Comparison of ENCODE assay signal across 8 cellular contexts in the genomic region with DNA sequence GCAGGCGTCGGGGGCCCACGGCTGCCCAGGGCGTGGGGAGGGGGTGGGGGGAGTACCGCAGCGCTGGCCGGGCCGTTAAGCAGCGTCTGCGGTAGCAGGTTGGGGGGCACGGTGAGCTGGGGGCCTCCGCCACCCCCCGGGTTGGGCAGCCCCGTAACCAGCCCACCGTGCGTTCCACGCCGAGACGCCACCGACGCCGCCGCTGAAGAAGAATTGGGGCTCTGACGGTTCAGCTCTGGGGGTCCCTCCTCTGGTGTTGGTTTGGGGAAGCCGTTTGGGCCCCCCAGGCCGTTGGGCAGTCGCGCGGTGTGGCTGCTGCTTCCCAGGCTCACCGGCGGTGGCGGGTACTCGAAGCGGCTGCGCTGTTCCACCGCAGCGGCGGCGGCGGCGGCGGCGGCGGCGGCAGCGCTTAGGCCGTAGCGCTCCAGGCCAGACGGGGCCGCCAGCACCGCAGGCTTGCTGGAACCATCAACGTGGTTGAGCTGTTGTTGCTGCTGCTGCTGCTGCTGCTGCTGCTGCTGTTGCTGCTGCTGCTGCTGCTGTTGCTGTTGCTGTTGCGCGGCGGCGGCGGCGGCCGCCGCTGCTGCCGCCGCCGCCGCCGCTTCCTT. TPM values are rescaled to one million over a fixed set of nuclear protein-coding genes. Genes with fewer than 3 reads are reported as not detected.
DNase-seq lines count a peak whose midpoint lies in the region; ATAC-seq and TF ChIP-seq lines count a peak whose summit lies in the region.

No MANE protein-coding gene starts in this region.

- peak overlapping the region; percentile 90 for H3K4me3 Mint-ChIP-seq in CD4-positive, alpha-beta T cell
- H3K4me3 Mint-ChIP-seq in natural killer cell, result peak overlapping the region; percentile 83

- no peaks in the 10 kb centered on the region for H3K27me3 Mint-ChIP-seq in CD4-positive, alpha-beta T cell
- no peaks in the 10 kb centered on the region for H3K27me3 Mint-ChIP-seq in natural killer cell (ENCODE audit: low read depth in 2 of 2)

- H3K9me3 ChIP-seq in CD4-positive, alpha-beta T cell (ENCODE audit: control insufficient read depth, low read length), result no peaks in the 10 kb centered on the region
- H3K9me3 ChIP-seq in esophagus muscularis mucosa (no peaks in the 10 kb centered on the region), Karpas-422 (ENCODE audit: low read length) (no peaks in the 10 kb centered on the region)

- CTCF ChIA-PET in CD4-positive, alpha-beta T cell (lab: Charles Lee), result interaction anchor here (0.7 to 3.1 kb wide), 12 partner anchors 9 to 114 kb away, joined by 3 to 15 read pairs (median 6); no protein-coding TSS in a partner anchor

- peaks cover 63% of the 10 kb centered on the region for H3K4me1 Mint-ChIP-seq in CD4-positive, alpha-beta T cell (ENCODE audit: low read depth)
- H3K4me1 Mint-ChIP-seq in natural killer cell, result peaks cover 47% of the 10 kb centered on the region in 2 donors

- POLR2A ChIA-PET in CD4-positive, alpha-beta T cell (lab: Charles Lee), result interaction anchor here (0.8 to 9.2 kb wide), 18 partner anchors 10 to 215 kb away, joined by 3 to 220 read pairs (median 6); a partner anchor contains a TSS

- peaks cover 8% of the 10 kb centered on the region; the same call in 1 of the 2 replicates for H3K79me2 ChIP-seq in Karpas-422 (ENCODE audit: low read length)

- no peaks in the 10 kb centered on the region for H3K27me3 ChIP-seq in CD4-positive, alpha-beta T cell (ENCODE audit: control insufficient read depth, insufficient read depth, low read length)
- no peaks in the 10 kb centered on the region for H3K27me3 ChIP-seq in esophagus muscularis mucosa
- no peaks in the 10 kb centered on the region for H3K27me3 ChIP-seq in Karpas-422 (ENCODE audit: low read length)

- H3K9me3 Mint-ChIP-seq in CD4-positive, alpha-beta T cell, result no peaks in the 10 kb centered on the region
- no peaks in the 10 kb centered on the region for H3K9me3 Mint-ChIP-seq in natural killer cell

- peaks cover 48% of the 10 kb centered on the region for H3K36me3 Mint-ChIP-seq in CD4-positive, alpha-beta T cell (ENCODE audit: low read depth)
- H3K36me3 Mint-ChIP-seq in natural killer cell, result no peaks in the 10 kb centered on the region

- intact Hi-C loops in CD4-positive, alpha-beta T cell (cut with DNase I, micrococcal nuclease), result loop anchor here in 1 of 2 experiments (5.0 kb wide), 1 partner anchor 115 kb away; no protein-coding TSS in a partner anchor
- intact Hi-C loops in esophagus muscularis mucosa (cut with DNase I), result loop anchor here (5.0 kb wide), 2 partner anchors 70 to 110 kb away; no protein-coding TSS in a partner anchor
- intact Hi-C loops in natural killer cell (cut with micrococcal nuclease), result no loop called here

- no peak overlapping the region for H2AFZ ChIP-seq in Karpas-422 (ENCODE audit: low read length)

- no peak for TF ChIP-seq EP300 in esophagus muscularis mucosa (IDR thresholded peaks at IDR 0.05)

- H3K4me1 ChIP-seq in esophagus muscularis mucosa (peaks cover 70 to 82% (median 79%) of the 10 kb centered on the region in 4 donors), Karpas-422 (ENCODE audit: low read length) (peaks cover 32% of the 10 kb centered on the region)

- peak overlapping the region; percentile 95 for H3K27ac ChIP-seq in CD4-positive, alpha-beta T cell (ENCODE audit: low read depth, low read length)
- H3K27ac ChIP-seq in esophagus muscularis mucosa (replicated peaks in 1 of 4) (peak overlapping the region; percentile 98 to 100 (median 100)), Karpas-422 (ENCODE audit: low read length) (no peak overlapping the region)

- H3K36me3 ChIP-seq in esophagus muscularis mucosa (peaks cover 0 to 27% (median 12%) of the 10 kb centered on the region in 4 donors), Karpas-422 (ENCODE audit: insufficient read depth, low read length) (0 out of 2 replicates have a peak, but pooled peaks cover 10% of the 10 kb centered on the region)

- TF ChIP-seq POLR2A in NB4 (IDR thresholded peaks at IDR 0.05; ENCODE audit: extremely low read depth, insufficient read length) (no peak), esophagus muscularis mucosa (IDR thresholded peaks at IDR 0.05; ENCODE audit: low read depth) (no peak)

- H3K4me3 ChIP-seq in NB4 (ENCODE audit: low read depth, low read length) (peak overlapping the region; percentile 43), esophagus muscularis mucosa (peak overlapping the region; percentile 79 to 93 (median 86)), Karpas-422 (ENCODE audit: low read length) (no peak overlapping the region)

- H3K9ac ChIP-seq in Karpas-422 (ENCODE audit: low read length), result no peak overlapping the region

- no peak for TF ChIP-seq CTCF in CD4-positive, alpha-beta T cell (IDR thresholded peaks at IDR 0.05)
- TF ChIP-seq CTCF in NB4 (IDR thresholded peaks at IDR 0.05; ENCODE audit: low read depth, low read length) (no peak), esophagus muscularis mucosa (IDR thresholded peaks at IDR 0.05) (peak in 1 of 3 experiments; percentile 34), natural killer cell (IDR thresholded peaks at IDR 0.05) (no peak)

- peaks cover 28% of the 10 kb centered on the region for H4K20me1 ChIP-seq in Karpas-422 (ENCODE audit: insufficient read depth, low read depth, low read length)

- WGBS in esophagus muscularis mucosa, result 3% methylated on average over 26 of the region's 65 CpGs

- H3K9me2 ChIP-seq in Karpas-422 (replicated peaks; ENCODE audit: insufficient read depth, low read length), result no peaks in the 10 kb centered on the region

- H3K4me2 ChIP-seq in Karpas-422 (ENCODE audit: low read depth, low read length, poor library complexity, severe bottlenecking), result no peak overlapping the region

- DNase-seq in CD4-positive, alpha-beta T cell, result peak in 9 of 10 experiments; percentile 42 to 71 (median 54)
- DNase-seq in NB4 (ENCODE audit: low read depth) (peak; percentile 75), esophagus muscularis mucosa (ENCODE audit: extremely low spot score) (no peak), natural killer cell (peak; percentile 71), Karpas-422 (no peak)
- peak; percentile 72 for DNase-seq in activated CD8-positive, alpha-beta memory T cell treated with anti-CD3 and anti-CD28 coated beads, Interleukin-2, amount 50 U/mL, for 48 hours

- H3K27ac Mint-ChIP-seq in CD4-positive, alpha-beta T cell, result peak overlapping the region; percentile 100
- H3K27ac Mint-ChIP-seq in natural killer cell, result peak overlapping the region; percentile 96 to 98

- ATAC-seq in CD4-positive, alpha-beta T cell (ENCODE audit: poor library complexity), result peak; percentile 33
- ATAC-seq in GM19463 (IDR thresholded peaks at IDR 0.05; ENCODE audit: unreplicated experiment), result peak; percentile 22
- ATAC-seq in natural killer cell, result peak; percentile 27 to 55 (median 51)
- no peak for ATAC-seq in GM21786 (IDR thresholded peaks at IDR 0.05; ENCODE audit: unreplicated experiment)

RNA-seq across cellular contexts. Expression of a gene that starts 1.5 kb away (rescaled TPM):
- 10 to 100 TPM; 70.9 to 71.8 TPM for total RNA-seq in CD4-positive, alpha-beta T cell
- total RNA-seq in esophagus muscularis mucosa (100 to 1,000 TPM in 1 of 4 donors, 10 to 100 TPM in 3; 58.6 to 105 (median 98.4) TPM), natural killer cell (10 to 100 TPM; 39.3 to 46.5 (median 46.3) TPM)
- total RNA-seq in Karpas-422 (2014; rRNA removed; shearing (Covaris generic); ENCODE audit: low replicate concordance), result 11.8 and 22.2 TPM in 2 replicates

Comparison
In these comparisons a context has a peak if more than half of its experiments do, and no peak if none do; other contexts are left out.
1. DNase-seq: peak in CD4-positive, alpha-beta T cell (9 of 10), NB4 (single experiment), activated CD8-positive, alpha-beta memory T cell treated with anti-CD3 and anti-CD28 coated beads, Interleukin-2, amount 50 U/mL, for 48 hours (single experiment) and natural killer cell (single experiment); none in esophagus muscularis mucosa (single experiment) and Karpas-422 (single experiment).